1 cellular context compared by ENCODE assay signal in the genomic region with DNA sequence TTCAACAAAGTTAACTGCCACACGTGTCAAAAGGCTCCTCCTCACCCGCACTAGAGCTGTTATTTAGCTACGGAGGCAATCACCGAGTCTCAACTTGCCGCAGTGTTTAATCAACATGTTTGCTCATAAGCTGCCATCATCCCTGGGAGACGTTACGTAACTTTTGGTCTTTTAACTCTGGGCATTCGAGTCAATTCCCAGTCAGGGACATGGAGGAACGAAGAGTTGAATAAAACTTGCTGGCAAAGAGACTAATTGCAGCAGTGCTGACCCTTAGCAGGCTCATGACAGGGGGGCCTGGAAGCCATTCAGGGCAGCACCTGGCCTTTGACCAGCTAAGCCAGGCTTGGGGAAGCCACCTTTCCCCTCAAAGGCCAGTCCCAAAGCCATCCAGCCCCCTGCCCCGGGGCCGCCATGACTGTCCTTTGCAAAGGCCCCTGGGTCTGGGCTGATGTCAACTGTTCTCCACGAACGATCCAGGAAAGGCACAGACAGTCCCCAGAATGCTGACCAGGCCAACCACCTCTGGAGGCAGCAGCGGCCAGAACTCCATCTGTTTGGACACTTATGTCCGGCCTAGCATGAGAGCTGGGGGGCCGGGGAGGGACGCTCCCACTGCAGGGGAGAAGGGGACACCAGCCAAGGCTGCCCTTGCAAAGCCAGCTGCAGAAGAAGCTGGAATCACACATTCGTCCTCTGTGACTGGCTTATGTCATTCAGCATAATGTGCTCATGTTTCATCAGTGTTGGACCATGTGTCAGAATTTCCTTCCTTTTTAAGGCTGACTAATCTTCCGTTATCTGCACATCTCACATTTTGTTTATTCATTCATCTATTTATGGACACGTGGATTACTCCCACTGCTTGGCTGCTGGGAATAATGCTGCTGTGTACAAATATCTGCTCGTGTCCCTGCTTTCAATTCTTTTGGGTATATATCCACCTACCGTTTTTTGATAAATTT.
A peak's percentile ranks its signal among the peaks of the same experiment; 100 is the strongest.
TF ChIP-seq lines count a peak whose summit lies in the region.

No MANE protein-coding gene starts in this region.

TF ChIP-seq in HepG2, 621 proteins besides CTCF, POLR2A, EP300 and RAD21 (continued from another document and continues in another):
- TF ChIP-seq FOXK2 (IDR thresholded peaks at IDR 0.05) (0 out of 2 replicates have a peak, but pooled peaks have one; percentile 27), SMC3 (IDR thresholded peaks at IDR 0.05; ENCODE audit: low read length) (no peak), FOXP1 (IDR thresholded peaks at IDR 0.05) (no peak), FOXP1 (CRISPR knock-in tag; IDR thresholded peaks at IDR 0.05) (peak; percentile 90), MAF1 (CRISPR knock-in tag; IDR thresholded peaks at IDR 0.05; ENCODE audit: borderline replicate concordance) (no peak), BRCA1 (CRISPR knock-in tag; IDR thresholded peaks at IDR 0.05) (no peak), ZNF660 (CRISPR knock-in tag; IDR thresholded peaks at IDR 0.05; ENCODE audit: borderline replicate concordance, low read depth) (no peak), NFE2L2 (IDR thresholded peaks at IDR 0.05; ENCODE audit: low read length) (no peak), ZKSCAN8 (CRISPR knock-in tag; IDR thresholded peaks at IDR 0.05; ENCODE audit: borderline replicate concordance) (peak; percentile 65; the same call in 1 of the 2 replicates), ZNF570 (CRISPR knock-in tag; IDR thresholded peaks at IDR 0.05; ENCODE audit: borderline replicate concordance) (no peak), ZNF83 (CRISPR knock-in tag; IDR thresholded peaks at IDR 0.05; ENCODE audit: borderline replicate concordance) (no peak), REL (CRISPR knock-in tag; conservative IDR thresholded peaks at IDR 0.05) (no peak), ZNF143 (CRISPR knock-in tag; IDR thresholded peaks at IDR 0.05) (0 out of 2 replicates have a peak, but pooled peaks have one; percentile 45), SPEN (CRISPR knock-in tag; IDR thresholded peaks at IDR 0.05; ENCODE audit: low read depth) (peak; percentile 46; the same call in 1 of the 2 replicates), POLR2G (IDR thresholded peaks at IDR 0.05; ENCODE audit: low read depth, low read length) (no peak), TBX2 (CRISPR knock-in tag; IDR thresholded peaks at IDR 0.05; ENCODE audit: borderline replicate concordance) (peak; percentile 98), ATM (IDR thresholded peaks at IDR 0.05; ENCODE audit: borderline replicate concordance) (no peak; the same call in 1 of the 2 replicates), ZNF282 (IDR thresholded peaks at IDR 0.05; ENCODE audit: partially characterized antibody) (no peak), KLF16 (CRISPR knock-in tag; IDR thresholded peaks at IDR 0.05) (peak in 1 of 2 experiments; percentile 91; a peak in 2 of 4 replicates), KLF6 (CRISPR knock-in tag; IDR thresholded peaks at IDR 0.05) (peak; percentile 57; the same call in 1 of the 2 replicates), ZNF616 (CRISPR knock-in tag; IDR thresholded peaks at IDR 0.05; ENCODE audit: low read depth) (no peak), ZNF713 (CRISPR knock-in tag; IDR thresholded peaks at IDR 0.05) (no peak), SMAD9 (CRISPR knock-in tag; IDR thresholded peaks at IDR 0.05) (no peak), KAT8 (CRISPR knock-in tag; IDR thresholded peaks at IDR 0.05) (peak; percentile 64), ESRRA (CRISPR knock-in tag; IDR thresholded peaks at IDR 0.05; ENCODE audit: low read depth) (peak; percentile 10; the same call in 1 of the 2 replicates), ZNF484 (CRISPR knock-in tag; IDR thresholded peaks at IDR 0.05; ENCODE audit: borderline replicate concordance, low read depth) (no peak), FOXJ3 (CRISPR knock-in tag; IDR thresholded peaks at IDR 0.05; ENCODE audit: borderline replicate concordance) (peak; percentile 90), ZNF737 (CRISPR knock-in tag; IDR thresholded peaks at IDR 0.05; ENCODE audit: borderline replicate concordance) (no peak), HMGA1 (CRISPR knock-in tag; conservative IDR thresholded peaks at IDR 0.05) (no peak), HDAC6 (IDR thresholded peaks at IDR 0.05; ENCODE audit: low read depth, low read length) (no peak), SCMH1 (CRISPR knock-in tag; IDR thresholded peaks at IDR 0.05; ENCODE audit: borderline replicate concordance) (no peak), NFKBIZ (CRISPR knock-in tag; IDR thresholded peaks at IDR 0.05) (peak; percentile 52; the same call in 1 of the 2 replicates), ZNF138 (CRISPR knock-in tag; IDR thresholded peaks at IDR 0.05; ENCODE audit: low read depth) (no peak), ZNF652 (CRISPR knock-in tag; IDR thresholded peaks at IDR 0.05; ENCODE audit: borderline replicate concordance, low read depth) (no peak), NONO (IDR thresholded peaks at IDR 0.05) (no peak), NONO (CRISPR knock-in tag; conservative IDR thresholded peaks at IDR 0.05) (peak; percentile 64), SRY (CRISPR knock-in tag; IDR thresholded peaks at IDR 0.05) (peak; percentile 42; the same call in 1 of the 2 replicates), HNRNPK (IDR thresholded peaks at IDR 0.05; ENCODE audit: low read depth, low read length, poor library complexity, severe bottlenecking) (no peak)
- TF ChIP-seq, protein P1, sequence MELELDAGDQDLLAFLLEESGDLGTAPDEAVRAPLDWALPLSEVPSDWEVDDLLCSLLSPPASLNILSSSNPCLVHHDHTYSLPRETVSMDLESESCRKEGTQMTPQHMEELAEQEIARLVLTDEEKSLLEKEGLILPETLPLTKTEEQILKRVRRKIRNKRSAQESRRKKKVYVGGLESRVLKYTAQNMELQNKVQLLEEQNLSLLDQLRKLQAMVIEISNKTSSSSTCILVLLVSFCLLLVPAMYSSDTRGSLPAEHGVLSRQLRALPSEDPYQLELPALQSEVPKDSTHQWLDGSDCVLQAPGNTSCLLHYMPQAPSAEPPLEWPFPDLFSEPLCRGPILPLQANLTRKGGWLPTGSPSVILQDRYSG (CRISPR knock-in tag; IDR thresholded peaks at IDR 0.05), result no peak
- TF ChIP-seq, protein P2, sequence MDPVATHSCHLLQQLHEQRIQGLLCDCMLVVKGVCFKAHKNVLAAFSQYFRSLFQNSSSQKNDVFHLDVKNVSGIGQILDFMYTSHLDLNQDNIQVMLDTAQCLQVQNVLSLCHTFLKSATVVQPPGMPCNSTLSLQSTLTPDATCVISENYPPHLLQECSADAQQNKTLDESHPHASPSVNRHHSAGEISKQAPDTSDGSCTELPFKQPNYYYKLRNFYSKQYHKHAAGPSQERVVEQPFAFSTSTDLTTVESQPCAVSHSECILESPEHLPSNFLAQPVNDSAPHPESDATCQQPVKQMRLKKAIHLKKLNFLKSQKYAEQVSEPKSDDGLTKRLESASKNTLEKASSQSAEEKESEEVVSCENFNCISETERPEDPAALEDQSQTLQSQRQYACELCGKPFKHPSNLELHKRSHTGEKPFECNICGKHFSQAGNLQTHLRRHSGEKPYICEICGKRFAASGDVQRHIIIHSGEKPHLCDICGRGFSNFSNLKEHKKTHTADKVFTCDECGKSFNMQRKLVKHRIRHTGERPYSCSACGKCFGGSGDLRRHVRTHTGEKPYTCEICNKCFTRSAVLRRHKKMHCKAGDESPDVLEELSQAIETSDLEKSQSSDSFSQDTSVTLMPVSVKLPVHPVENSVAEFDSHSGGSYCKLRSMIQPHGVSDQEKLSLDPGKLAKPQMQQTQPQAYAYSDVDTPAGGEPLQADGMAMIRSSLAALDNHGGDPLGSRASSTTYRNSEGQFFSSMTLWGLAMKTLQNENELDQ (CRISPR knock-in tag; IDR thresholded peaks at IDR 0.05; ENCODE audit: borderline replicate concordance), result no peak
- TF ChIP-seq, protein P3, sequence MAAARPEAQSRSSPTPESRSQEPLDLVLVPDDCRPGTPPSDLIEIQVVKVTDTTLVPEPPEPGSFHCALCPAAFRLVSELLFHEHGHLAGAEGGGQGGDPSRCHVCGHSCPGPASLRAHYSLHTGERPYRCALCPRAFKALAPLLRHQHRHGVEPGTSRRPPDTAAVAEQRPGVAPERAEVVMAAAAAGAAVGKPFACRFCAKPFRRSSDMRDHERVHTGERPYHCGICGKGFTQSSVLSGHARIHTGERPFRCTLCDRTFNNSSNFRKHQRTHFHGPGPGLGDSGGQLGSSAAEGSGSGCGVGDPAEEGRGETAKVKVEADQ (CRISPR knock-in tag; IDR thresholded peaks at IDR 0.05; ENCODE audit: borderline replicate concordance), result no peak
- TF ChIP-seq, protein P4, sequence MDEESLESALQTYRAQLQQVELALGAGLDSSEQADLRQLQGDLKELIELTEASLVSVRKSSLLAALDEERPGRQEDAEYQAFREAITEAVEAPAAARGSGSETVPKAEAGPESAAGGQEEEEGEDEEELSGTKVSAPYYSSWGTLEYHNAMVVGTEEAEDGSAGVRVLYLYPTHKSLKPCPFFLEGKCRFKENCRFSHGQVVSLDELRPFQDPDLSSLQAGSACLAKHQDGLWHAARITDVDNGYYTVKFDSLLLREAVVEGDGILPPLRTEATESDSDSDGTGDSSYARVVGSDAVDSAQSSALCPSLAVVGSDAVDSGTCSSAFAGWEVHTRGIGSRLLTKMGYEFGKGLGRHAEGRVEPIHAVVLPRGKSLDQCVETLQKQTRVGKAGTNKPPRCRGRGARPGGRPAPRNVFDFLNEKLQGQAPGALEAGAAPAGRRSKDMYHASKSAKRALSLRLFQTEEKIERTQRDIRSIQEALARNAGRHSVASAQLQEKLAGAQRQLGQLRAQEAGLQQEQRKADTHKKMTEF (CRISPR knock-in tag; IDR thresholded peaks at IDR 0.05), result peak; percentile 88
- TF ChIP-seq, protein P5, sequence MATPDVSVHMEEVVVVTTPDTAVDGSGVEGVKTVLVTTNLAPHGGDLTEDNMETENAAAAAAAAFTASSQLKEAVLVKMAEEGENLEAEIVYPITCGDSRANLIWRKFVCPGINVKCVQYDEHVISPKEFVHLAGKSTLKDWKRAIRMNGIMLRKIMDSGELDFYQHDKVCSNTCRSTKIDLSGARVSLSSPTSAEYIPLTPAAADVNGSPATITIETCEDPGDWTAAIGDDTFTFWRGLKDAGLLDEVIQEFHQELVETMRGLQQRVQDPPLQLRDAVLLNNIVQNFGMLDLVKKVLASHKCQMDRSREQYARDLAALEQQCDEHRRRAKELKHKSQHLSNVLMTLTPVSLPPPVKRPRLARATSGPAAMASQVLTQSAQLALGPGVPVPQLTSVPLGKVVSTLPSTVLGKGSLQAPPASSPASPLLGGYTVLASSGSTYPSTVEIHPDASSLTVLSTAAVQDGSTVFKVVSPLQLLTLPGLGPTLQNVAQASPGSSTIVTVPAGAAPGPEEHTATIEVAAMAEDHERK (CRISPR knock-in tag; IDR thresholded peaks at IDR 0.05; ENCODE audit: low read depth), result 0 out of 2 replicates have a peak, but pooled peaks have one; percentile 20
- TF ChIP-seq, protein P6, sequence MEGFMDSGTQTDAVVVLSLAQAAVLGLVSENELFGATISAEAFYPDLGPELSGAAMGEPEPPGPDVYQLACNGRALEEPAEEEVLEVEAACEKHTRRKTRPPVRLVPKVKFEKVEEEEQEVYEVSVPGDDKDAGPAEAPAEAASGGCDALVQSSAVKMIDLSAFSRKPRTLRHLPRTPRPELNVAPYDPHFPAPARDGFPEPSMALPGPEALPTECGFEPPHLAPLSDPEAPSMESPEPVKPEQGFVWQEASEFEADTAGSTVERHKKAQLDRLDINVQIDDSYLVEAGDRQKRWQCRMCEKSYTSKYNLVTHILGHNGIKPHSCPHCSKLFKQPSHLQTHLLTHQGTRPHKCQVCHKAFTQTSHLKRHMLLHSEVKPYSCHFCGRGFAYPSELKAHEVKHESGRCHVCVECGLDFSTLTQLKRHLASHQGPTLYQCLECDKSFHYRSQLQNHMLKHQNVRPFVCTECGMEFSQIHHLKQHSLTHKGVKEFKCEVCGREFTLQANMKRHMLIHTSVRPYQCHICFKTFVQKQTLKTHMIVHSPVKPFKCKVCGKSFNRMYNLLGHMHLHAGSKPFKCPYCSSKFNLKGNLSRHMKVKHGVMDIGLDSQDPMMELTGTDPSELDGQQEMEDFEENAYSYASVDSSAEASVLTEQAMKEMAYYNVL (CRISPR knock-in tag; IDR thresholded peaks at IDR 0.05; ENCODE audit: borderline replicate concordance), result peak; percentile 53; the same call in 1 of the 2 replicates
- TF ChIP-seq, protein P7, sequence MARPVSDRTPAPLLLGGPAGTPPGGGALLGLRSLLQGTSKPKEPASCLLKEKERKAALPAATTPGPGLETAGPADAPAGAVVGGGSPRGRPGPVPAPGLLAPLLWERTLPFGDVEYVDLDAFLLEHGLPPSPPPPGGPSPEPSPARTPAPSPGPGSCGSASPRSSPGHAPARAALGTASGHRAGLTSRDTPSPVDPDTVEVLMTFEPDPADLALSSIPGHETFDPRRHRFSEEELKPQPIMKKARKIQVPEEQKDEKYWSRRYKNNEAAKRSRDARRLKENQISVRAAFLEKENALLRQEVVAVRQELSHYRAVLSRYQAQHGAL (CRISPR knock-in tag; IDR thresholded peaks at IDR 0.05; ENCODE audit: not compliant biosample characterization), result no peak
- TF ChIP-seq, protein P8, sequence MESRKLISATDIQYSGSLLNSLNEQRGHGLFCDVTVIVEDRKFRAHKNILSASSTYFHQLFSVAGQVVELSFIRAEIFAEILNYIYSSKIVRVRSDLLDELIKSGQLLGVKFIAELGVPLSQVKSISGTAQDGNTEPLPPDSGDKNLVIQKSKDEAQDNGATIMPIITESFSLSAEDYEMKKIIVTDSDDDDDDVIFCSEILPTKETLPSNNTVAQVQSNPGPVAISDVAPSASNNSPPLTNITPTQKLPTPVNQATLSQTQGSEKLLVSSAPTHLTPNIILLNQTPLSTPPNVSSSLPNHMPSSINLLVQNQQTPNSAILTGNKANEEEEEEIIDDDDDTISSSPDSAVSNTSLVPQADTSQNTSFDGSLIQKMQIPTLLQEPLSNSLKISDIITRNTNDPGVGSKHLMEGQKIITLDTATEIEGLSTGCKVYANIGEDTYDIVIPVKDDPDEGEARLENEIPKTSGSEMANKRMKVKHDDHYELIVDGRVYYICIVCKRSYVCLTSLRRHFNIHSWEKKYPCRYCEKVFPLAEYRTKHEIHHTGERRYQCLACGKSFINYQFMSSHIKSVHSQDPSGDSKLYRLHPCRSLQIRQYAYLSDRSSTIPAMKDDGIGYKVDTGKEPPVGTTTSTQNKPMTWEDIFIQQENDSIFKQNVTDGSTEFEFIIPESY (CRISPR knock-in tag; IDR thresholded peaks at IDR 0.05), result peak; percentile 37; the same call in 1 of the 2 replicates
- TF ChIP-seq, protein P9, sequence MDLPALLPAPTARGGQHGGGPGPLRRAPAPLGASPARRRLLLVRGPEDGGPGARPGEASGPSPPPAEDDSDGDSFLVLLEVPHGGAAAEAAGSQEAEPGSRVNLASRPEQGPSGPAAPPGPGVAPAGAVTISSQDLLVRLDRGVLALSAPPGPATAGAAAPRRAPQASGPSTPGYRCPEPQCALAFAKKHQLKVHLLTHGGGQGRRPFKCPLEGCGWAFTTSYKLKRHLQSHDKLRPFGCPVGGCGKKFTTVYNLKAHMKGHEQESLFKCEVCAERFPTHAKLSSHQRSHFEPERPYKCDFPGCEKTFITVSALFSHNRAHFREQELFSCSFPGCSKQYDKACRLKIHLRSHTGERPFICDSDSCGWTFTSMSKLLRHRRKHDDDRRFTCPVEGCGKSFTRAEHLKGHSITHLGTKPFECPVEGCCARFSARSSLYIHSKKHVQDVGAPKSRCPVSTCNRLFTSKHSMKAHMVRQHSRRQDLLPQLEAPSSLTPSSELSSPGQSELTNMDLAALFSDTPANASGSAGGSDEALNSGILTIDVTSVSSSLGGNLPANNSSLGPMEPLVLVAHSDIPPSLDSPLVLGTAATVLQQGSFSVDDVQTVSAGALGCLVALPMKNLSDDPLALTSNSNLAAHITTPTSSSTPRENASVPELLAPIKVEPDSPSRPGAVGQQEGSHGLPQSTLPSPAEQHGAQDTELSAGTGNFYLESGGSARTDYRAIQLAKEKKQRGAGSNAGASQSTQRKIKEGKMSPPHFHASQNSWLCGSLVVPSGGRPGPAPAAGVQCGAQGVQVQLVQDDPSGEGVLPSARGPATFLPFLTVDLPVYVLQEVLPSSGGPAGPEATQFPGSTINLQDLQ (CRISPR knock-in tag; IDR thresholded peaks at IDR 0.05), result no peak
- TF ChIP-seq, protein P10, sequence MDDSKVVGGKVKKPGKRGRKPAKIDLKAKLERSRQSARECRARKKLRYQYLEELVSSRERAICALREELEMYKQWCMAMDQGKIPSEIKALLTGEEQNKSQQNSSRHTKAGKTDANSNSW (CRISPR knock-in tag; IDR thresholded peaks at IDR 0.05; ENCODE audit: borderline replicate concordance), result no peak
